Comparison of ENCODE assay signal across 2 cellular contexts in the genomic region with DNA sequence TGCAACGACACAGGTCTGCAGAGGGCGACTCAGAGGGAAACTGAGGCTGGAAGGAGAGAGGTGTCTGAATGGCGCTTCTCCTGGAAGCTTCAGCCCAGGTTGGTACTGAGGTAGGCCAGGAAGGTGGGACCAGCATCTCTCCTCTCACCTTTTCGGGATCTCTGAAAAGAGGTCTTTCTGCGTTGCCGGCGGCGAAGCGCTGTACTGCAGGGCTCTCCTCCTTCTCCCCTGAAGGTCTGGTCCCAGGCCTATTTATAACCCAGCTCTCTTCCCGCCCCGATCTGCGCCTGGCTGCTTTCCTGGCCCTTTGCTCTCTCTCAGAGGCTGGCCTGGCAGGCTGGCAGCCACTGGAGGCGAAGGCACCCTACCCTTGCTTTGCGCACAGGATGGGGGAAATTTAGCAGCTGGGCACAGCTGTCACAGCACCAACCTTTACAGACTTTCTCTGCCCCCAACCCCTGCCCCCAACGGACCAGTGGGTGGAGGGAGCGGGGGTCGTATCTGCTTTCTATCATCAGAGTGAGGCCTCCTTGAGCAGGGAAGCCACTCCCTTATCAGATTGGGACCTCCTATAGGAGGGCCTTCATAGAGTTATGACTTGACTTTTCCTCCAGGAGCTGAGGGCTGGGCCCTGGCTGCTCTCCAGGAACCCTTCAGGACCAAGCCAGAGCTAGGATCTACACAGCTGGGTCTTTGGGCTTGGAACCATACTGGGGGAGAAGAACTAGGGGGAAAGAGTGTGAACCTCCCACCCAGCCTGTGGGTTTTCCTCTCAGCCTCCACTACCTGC.
TF ChIP-seq lines count a peak whose summit lies in the region.

No MANE protein-coding gene starts in this region.

TF ChIP-seq in liver, 16 proteins besides CTCF, POLR2A, EP300 and RAD21:
- TF ChIP-seq EGR1 (IDR thresholded peaks at IDR 0.05; ENCODE audit: low read depth in 2 of 2) (no peak), FOXA2 (IDR thresholded peaks at IDR 0.05) (no peak), SP1 (IDR thresholded peaks at IDR 0.05) (peak; percentile 26), RXRA (IDR thresholded peaks at IDR 0.05) (peak; percentile 7 to 15), NR2F2 (IDR thresholded peaks at IDR 0.05) (no peak), HNF4A (conservative IDR thresholded peaks at IDR 0.05) (peak in 1 of 2 donors; percentile 22), HNF4G (IDR thresholded peaks at IDR 0.05) (no peak)

TF ChIP-seq in HepG2, 621 proteins besides CTCF, POLR2A, EP300 and RAD21:
- TF ChIP-seq RXRA (CRISPR knock-in tag; IDR thresholded peaks at IDR 0.05) (no peak), HOXA7 (CRISPR knock-in tag; IDR thresholded peaks at IDR 0.05) (no peak), ZNF138 (CRISPR knock-in tag; IDR thresholded peaks at IDR 0.05; ENCODE audit: low read depth) (no peak), KLF6 (CRISPR knock-in tag; IDR thresholded peaks at IDR 0.05) (no peak), HOXA9 (CRISPR knock-in tag; IDR thresholded peaks at IDR 0.05; ENCODE audit: borderline replicate concordance) (no peak), PRMT3 (CRISPR knock-in tag; IDR thresholded peaks at IDR 0.05; ENCODE audit: borderline replicate concordance, low read depth) (no peak), ZNF749 (CRISPR knock-in tag; IDR thresholded peaks at IDR 0.05; ENCODE audit: borderline replicate concordance) (no peak), ZNF205 (CRISPR knock-in tag; IDR thresholded peaks at IDR 0.05) (no peak), ZMAT5 (CRISPR knock-in tag; IDR thresholded peaks at IDR 0.05; ENCODE audit: borderline replicate concordance, low read depth) (no peak), GPN1 (CRISPR knock-in tag; IDR thresholded peaks at IDR 0.05; ENCODE audit: borderline replicate concordance) (no peak), MNT (IDR thresholded peaks at IDR 0.05) (no peak), SP140L (CRISPR knock-in tag; IDR thresholded peaks at IDR 0.05; ENCODE audit: borderline replicate concordance) (no peak)
